ENCODE assay signal across 2 cellular contexts in genomic region chr17:75667825-75668224, GRCh38.
A peak's percentile ranks its signal among the peaks of the same experiment; 100 is the strongest.
TF ChIP-seq lines count a peak whose summit lies in the region.

No MANE protein-coding gene starts in this region.

TF ChIP-seq in HEK293, 187 proteins besides CTCF, POLR2A, EP300 and RAD21:
- TF ChIP-seq KLF10 (tag by site-specific recombination; IDR thresholded peaks at IDR 0.05) = no peak
- no peak for TF ChIP-seq ZNF10 (tag by site-specific recombination; IDR thresholded peaks at IDR 0.05)

TF ChIP-seq in HepG2, 621 proteins besides CTCF, POLR2A, EP300 and RAD21:
- TF ChIP-seq ZNF484 (CRISPR knock-in tag; IDR thresholded peaks at IDR 0.05; ENCODE audit: borderline replicate concordance, low read depth) (no peak), ZBTB20 (CRISPR knock-in tag; IDR thresholded peaks at IDR 0.05; ENCODE audit: borderline replicate concordance, low read depth) (no peak), NR1H2 (CRISPR knock-in tag; IDR thresholded peaks at IDR 0.05; ENCODE audit: borderline replicate concordance, low read depth) (no peak), HNF1B (CRISPR knock-in tag; IDR thresholded peaks at IDR 0.05) (no peak), PHF21A (CRISPR knock-in tag; IDR thresholded peaks at IDR 0.05) (no peak), EZH2 (conservative IDR thresholded peaks at IDR 0.05; ENCODE audit: low read depth, low read length) (no peak), ZNF543 (CRISPR knock-in tag; IDR thresholded peaks at IDR 0.05) (no peak), MEIS1 (CRISPR knock-in tag; IDR thresholded peaks at IDR 0.05; ENCODE audit: borderline replicate concordance) (no peak), SMYD3 (CRISPR knock-in tag; IDR thresholded peaks at IDR 0.05) (no peak), ZNF747 (CRISPR knock-in tag; IDR thresholded peaks at IDR 0.05; ENCODE audit: borderline replicate concordance) (0 out of 2 replicates have a peak, but pooled peaks have one; percentile 13), SATB2 (CRISPR knock-in tag; IDR thresholded peaks at IDR 0.05) (no peak), ZNF569 (CRISPR knock-in tag; IDR thresholded peaks at IDR 0.05; ENCODE audit: borderline replicate concordance) (peak; percentile 13; the same call in 1 of the 2 replicates), ZNF383 (CRISPR knock-in tag; IDR thresholded peaks at IDR 0.05; ENCODE audit: borderline replicate concordance) (no peak), E2F5 (CRISPR knock-in tag; conservative IDR thresholded peaks at IDR 0.05) (no peak), ZNF644 (CRISPR knock-in tag; IDR thresholded peaks at IDR 0.05; ENCODE audit: low read depth) (no peak), RARA (CRISPR knock-in tag; IDR thresholded peaks at IDR 0.05) (no peak), ZNF784 (CRISPR knock-in tag; IDR thresholded peaks at IDR 0.05; ENCODE audit: borderline replicate concordance) (peak; percentile 65; the same call in 1 of the 2 replicates), PAF1 (CRISPR knock-in tag; IDR thresholded peaks at IDR 0.05) (no peak), NFRKB (IDR thresholded peaks at IDR 0.05) (no peak)
- TF ChIP-seq, protein P1, sequence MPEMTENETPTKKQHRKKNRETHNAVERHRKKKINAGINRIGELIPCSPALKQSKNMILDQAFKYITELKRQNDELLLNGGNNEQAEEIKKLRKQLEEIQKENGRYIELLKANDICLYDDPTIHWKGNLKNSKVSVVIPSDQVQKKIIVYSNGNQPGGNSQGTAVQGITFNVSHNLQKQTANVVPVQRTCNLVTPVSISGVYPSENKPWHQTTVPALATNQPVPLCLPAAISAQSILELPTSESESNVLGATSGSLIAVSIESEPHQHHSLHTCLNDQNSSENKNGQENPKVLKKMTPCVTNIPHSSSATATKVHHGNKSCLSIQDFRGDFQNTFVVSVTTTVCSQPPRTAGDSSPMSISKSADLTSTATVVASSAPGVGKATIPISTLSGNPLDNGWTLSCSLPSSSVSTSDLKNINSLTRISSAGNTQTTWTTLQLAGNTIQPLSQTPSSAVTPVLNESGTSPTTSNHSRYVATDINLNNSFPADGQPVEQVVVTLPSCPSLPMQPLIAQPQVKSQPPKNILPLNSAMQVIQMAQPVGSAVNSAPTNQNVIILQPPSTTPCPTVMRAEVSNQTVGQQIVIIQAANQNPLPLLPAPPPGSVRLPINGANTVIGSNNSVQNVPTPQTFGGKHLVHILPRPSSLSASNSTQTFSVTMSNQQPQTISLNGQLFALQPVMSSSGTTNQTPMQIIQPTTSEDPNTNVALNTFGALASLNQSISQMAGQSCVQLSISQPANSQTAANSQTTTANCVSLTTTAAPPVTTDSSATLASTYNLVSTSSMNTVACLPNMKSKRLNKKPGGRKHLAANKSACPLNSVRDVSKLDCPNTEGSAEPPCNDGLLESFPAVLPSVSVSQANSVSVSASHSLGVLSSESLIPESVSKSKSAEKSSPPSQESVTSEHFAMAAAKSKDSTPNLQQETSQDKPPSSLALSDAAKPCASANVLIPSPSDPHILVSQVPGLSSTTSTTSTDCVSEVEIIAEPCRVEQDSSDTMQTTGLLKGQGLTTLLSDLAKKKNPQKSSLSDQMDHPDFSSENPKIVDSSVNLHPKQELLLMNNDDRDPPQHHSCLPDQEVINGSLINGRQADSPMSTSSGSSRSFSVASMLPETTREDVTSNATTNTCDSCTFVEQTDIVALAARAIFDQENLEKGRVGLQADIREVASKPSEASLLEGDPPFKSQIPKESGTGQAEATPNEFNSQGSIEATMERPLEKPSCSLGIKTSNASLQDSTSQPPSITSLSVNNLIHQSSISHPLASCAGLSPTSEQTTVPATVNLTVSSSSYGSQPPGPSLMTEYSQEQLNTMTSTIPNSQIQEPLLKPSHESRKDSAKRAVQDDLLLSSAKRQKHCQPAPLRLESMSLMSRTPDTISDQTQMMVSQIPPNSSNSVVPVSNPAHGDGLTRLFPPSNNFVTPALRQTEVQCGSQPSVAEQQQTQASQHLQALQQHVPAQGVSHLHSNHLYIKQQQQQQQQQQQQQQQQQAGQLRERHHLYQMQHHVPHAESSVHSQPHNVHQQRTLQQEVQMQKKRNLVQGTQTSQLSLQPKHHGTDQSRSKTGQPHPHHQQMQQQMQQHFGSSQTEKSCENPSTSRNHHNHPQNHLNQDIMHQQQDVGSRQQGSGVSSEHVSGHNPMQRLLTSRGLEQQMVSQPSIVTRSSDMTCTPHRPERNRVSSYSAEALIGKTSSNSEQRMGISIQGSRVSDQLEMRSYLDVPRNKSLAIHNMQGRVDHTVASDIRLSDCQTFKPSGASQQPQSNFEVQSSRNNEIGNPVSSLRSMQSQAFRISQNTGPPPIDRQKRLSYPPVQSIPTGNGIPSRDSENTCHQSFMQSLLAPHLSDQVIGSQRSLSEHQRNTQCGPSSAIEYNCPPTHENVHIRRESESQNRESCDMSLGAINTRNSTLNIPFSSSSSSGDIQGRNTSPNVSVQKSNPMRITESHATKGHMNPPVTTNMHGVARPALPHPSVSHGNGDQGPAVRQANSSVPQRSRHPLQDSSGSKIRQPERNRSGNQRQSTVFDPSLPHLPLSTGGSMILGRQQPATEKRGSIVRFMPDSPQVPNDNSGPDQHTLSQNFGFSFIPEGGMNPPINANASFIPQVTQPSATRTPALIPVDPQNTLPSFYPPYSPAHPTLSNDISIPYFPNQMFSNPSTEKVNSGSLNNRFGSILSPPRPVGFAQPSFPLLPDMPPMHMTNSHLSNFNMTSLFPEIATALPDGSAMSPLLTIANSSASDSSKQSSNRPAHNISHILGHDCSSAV (CRISPR knock-in tag; IDR thresholded peaks at IDR 0.05; ENCODE audit: borderline replicate concordance) = no peak
- TF ChIP-seq, protein P2, sequence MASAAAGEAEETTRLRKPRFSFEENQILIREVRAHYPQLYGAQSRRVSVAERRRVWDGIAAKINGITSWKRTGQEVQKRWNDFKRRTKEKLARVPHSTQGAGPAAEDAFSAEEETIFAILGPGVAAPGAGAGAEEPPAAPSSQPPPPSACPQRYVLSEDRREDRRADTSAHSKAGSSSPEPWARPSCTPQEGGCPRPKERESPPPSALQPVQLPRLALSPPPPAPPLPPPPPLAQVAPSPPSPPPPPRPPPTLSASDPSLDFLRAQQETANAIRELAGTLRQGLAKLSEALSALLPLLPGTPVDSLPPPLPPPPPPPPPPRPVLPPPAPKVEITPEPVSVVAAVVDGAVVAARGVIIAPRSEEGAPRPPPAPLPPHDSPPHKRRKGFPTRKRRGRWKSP (CRISPR knock-in tag; IDR thresholded peaks at IDR 0.05) = no peak
- TF ChIP-seq, protein P3, sequence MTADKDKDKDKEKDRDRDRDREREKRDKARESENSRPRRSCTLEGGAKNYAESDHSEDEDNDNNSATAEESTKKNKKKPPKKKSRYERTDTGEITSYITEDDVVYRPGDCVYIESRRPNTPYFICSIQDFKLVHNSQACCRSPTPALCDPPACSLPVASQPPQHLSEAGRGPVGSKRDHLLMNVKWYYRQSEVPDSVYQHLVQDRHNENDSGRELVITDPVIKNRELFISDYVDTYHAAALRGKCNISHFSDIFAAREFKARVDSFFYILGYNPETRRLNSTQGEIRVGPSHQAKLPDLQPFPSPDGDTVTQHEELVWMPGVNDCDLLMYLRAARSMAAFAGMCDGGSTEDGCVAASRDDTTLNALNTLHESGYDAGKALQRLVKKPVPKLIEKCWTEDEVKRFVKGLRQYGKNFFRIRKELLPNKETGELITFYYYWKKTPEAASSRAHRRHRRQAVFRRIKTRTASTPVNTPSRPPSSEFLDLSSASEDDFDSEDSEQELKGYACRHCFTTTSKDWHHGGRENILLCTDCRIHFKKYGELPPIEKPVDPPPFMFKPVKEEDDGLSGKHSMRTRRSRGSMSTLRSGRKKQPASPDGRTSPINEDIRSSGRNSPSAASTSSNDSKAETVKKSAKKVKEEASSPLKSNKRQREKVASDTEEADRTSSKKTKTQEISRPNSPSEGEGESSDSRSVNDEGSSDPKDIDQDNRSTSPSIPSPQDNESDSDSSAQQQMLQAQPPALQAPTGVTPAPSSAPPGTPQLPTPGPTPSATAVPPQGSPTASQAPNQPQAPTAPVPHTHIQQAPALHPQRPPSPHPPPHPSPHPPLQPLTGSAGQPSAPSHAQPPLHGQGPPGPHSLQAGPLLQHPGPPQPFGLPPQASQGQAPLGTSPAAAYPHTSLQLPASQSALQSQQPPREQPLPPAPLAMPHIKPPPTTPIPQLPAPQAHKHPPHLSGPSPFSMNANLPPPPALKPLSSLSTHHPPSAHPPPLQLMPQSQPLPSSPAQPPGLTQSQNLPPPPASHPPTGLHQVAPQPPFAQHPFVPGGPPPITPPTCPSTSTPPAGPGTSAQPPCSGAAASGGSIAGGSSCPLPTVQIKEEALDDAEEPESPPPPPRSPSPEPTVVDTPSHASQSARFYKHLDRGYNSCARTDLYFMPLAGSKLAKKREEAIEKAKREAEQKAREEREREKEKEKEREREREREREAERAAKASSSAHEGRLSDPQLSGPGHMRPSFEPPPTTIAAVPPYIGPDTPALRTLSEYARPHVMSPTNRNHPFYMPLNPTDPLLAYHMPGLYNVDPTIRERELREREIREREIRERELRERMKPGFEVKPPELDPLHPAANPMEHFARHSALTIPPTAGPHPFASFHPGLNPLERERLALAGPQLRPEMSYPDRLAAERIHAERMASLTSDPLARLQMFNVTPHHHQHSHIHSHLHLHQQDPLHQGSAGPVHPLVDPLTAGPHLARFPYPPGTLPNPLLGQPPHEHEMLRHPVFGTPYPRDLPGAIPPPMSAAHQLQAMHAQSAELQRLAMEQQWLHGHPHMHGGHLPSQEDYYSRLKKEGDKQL (CRISPR knock-in tag; IDR thresholded peaks at IDR 0.05; ENCODE audit: low read depth) = no peak
